ENCODE assay signal across 21 cellular contexts in genomic region chr18:68234676-68235075, GRCh38.
A peak's percentile ranks its signal among the peaks of the same experiment; 100 is the strongest.
DNase-seq lines count a peak whose midpoint lies in the region; ATAC-seq, FAIRE-seq and TF ChIP-seq lines count a peak whose summit lies in the region.
"Had no signal": no experiment of that assay in that cellular context is flagged by ENCODE, and none has a peak within 500 bp of the region (broad histone marks: within the 10 kb centered on the region; RNA-seq: fewer than 3 reads in every experiment).

No MANE protein-coding gene starts in this region.

- H3K9me3 ChIP-seq in IMR-90 (ENCODE audit: control insufficient read depth, insufficient read depth, low read length) (no peaks in the 10 kb centered on the region), astrocyte (ENCODE audit: insufficient read depth, low read depth, low read length) (no peaks in the 10 kb centered on the region)
- H3K9me3 ChIP-seq: BLaER1 had no signal

- POLR2A ChIA-PET in IMR-90 (lab: Charles Lee; ENCODE audit: unreplicated experiment): no interaction called here

- no peak for TF ChIP-seq CTCF in IMR-90 (conservative IDR thresholded peaks at IDR 0.05; ENCODE audit: low read depth, low read length)
- TF ChIP-seq CTCF in astrocyte (IDR thresholded peaks at IDR 0.05; ENCODE audit: insufficient read depth, low read depth, low read length): no peak

- no peak overlapping the region for H3K4ac ChIP-seq in IMR-90 (ENCODE audit: low read depth, low read length)

- H3K4me2 ChIP-seq in IMR-90 (ENCODE audit: low read depth, low read length) (no peak overlapping the region), astrocyte (ENCODE audit: low read length) (no peak overlapping the region)
- H3K4me2 ChIP-seq: BLaER1 had no signal

- no peaks in the 10 kb centered on the region for H3K36me3 ChIP-seq in IMR-90 (ENCODE audit: control insufficient read depth, insufficient read depth, low read length)
- H3K36me3 ChIP-seq in astrocyte (ENCODE audit: insufficient read depth, low read length): no peaks in the 10 kb centered on the region
- H3K36me3 ChIP-seq: BLaER1 had no signal

- no peak for ATAC-seq in IMR-90 (ENCODE audit: low read depth)
- ATAC-seq: CD8-positive, alpha-beta T cell had no signal

- H3K4me1 ChIP-seq in IMR-90 (ENCODE audit: control insufficient read depth, insufficient read depth, low read length) (no peaks in the 10 kb centered on the region), astrocyte (ENCODE audit: insufficient read depth, low read length) (no peaks in the 10 kb centered on the region)

- no peak overlapping the region for H2AK9ac ChIP-seq in IMR-90 (replicated peaks; ENCODE audit: low read depth, low read length, poor library complexity)

- no peak overlapping the region for H4K5ac ChIP-seq in IMR-90 (ENCODE audit: low read depth, low read length)

- H3K56ac ChIP-seq in IMR-90 (ENCODE audit: extremely low read depth, insufficient read depth, low read length): no peak overlapping the region

- WGBS in IMR-90 (ENCODE audit: extremely low coverage in 2 of 2, insufficient read length in 1 of 2), 2 experiments: 0% methylated on average over 2 of the region's 2 CpGs; no CpG with 5 or more reads in 1 of the 2 experiments

- H2BK20ac ChIP-seq in IMR-90 (ENCODE audit: low read depth, low read length): no peak overlapping the region

- H3K18ac ChIP-seq in IMR-90 (ENCODE audit: low read depth, low read length): no peak overlapping the region

- no peak overlapping the region for H4K8ac ChIP-seq in IMR-90 (ENCODE audit: low read depth in 2 of 2, low read length in 2 of 2)

- in situ Hi-C loops in IMR-90 (cut with MboI; ENCODE audit: low sequenced_read_pairs): no loop called here

- no peak for TF ChIP-seq RAD21 in IMR-90 (IDR thresholded peaks at IDR 0.05; ENCODE audit: low read length)

- no peak overlapping the region for H3K9ac ChIP-seq in IMR-90 (ENCODE audit: low read depth, low read length)
- no peak overlapping the region for H3K9ac ChIP-seq in astrocyte (ENCODE audit: low read length)
- H3K9ac ChIP-seq: BLaER1 had no signal

- intact Hi-C loops in IMR-90 (cut with micrococcal nuclease): no loop called here

- DNase-seq in HT1080 (ENCODE audit: low read depth) (peak; percentile 45), IMR-90 (peak; percentile 12), M059J (ENCODE audit: low read depth) (peak; percentile 54), astrocyte (ENCODE audit: low read depth) (peak; percentile 13), COLO829 (ENCODE audit: low spot score) (no peak), GOT3 (lab: John Stamatoyannopoulos, UW) (no peak), NCI-H2196 (lab: John Stamatoyannopoulos, UW; ENCODE audit: unreplicated experiment) (no peak)
- no peak for DNase-seq in activated CD4-positive, alpha-beta T cell treated with anti-CD3 and anti-CD28 coated beads, Interleukin-2, amount 50 U/mL, for 4 hours
- DNase-seq: CD4-positive, CD25-positive, alpha-beta regulatory T cell; CD8-positive, alpha-beta T cell; DMS 273 treated with DMSO at 0.1 percent for 48 hours; DMS79 treated with DMSO at 0.1 percent for 48 hours; GF-D8; H7; HCEC 1CT had no signal

- no peak overlapping the region for H3K4me3 Mint-ChIP-seq in astrocyte (ENCODE audit: unreplicated experiment)
- H3K4me3 Mint-ChIP-seq: B cell; CD4-positive, CD25-positive, alpha-beta regulatory T cell; CD8-positive, alpha-beta T cell had no signal

- H2BK15ac ChIP-seq in IMR-90 (ENCODE audit: low read depth, low read length): no peak overlapping the region

- peaks cover 2% of the 10 kb centered on the region for H3K4me1 Mint-ChIP-seq in astrocyte (ENCODE audit: low read depth, unreplicated experiment)
- H3K4me1 Mint-ChIP-seq: B cell; CD4-positive, CD25-positive, alpha-beta regulatory T cell had no signal

- H4K20me1 ChIP-seq in IMR-90 (ENCODE audit: insufficient read depth, low read length) (no peaks in the 10 kb centered on the region), astrocyte (ENCODE audit: insufficient read depth, low read length) (no peaks in the 10 kb centered on the region)
- H4K20me1 ChIP-seq: BLaER1 had no signal

- no peaks in the 10 kb centered on the region for H3K79me2 ChIP-seq in astrocyte (ENCODE audit: insufficient read depth, low read length)

- no TSS peak for BruUV-seq in IMR-90 (replicated peaks; lab: Mats Ljungman, UMichigan)

- no peaks in the 10 kb centered on the region for H3K79me1 ChIP-seq in IMR-90 (ENCODE audit: low read depth in 1 of 2, low read length in 2 of 2)

- H4K91ac ChIP-seq in IMR-90 (ENCODE audit: insufficient read depth, low read depth, low read length): no peak overlapping the region

- H3K23ac ChIP-seq in IMR-90 (ENCODE audit: low read depth, low read length): no peak overlapping the region

- H3K9me1 ChIP-seq in IMR-90 (ENCODE audit: insufficient read depth, low read length): no peaks in the 10 kb centered on the region

- H3K27me3 ChIP-seq in IMR-90 (ENCODE audit: control insufficient read depth, insufficient read depth, low read length) (no peaks in the 10 kb centered on the region), astrocyte (ENCODE audit: insufficient read depth, low read length) (no peaks in the 10 kb centered on the region)
- H3K27me3 ChIP-seq: BLaER1 had no signal

- no peak overlapping the region for H3K14ac ChIP-seq in IMR-90 (replicated peaks; ENCODE audit: low read depth, low read length)

- H2BK120ac ChIP-seq in IMR-90 (ENCODE audit: low read depth, low read length): no peak overlapping the region

- H2AK5ac ChIP-seq in IMR-90 (ENCODE audit: low read depth, low read length): no peak overlapping the region

- no peak for TF ChIP-seq POLR2A in IMR-90 (IDR thresholded peaks at IDR 0.05; ENCODE audit: low read depth, low read length)

- H3K36me3 Mint-ChIP-seq in astrocyte (ENCODE audit: low read depth, unreplicated experiment): no peaks in the 10 kb centered on the region
- H3K36me3 Mint-ChIP-seq: CD4-positive, CD25-positive, alpha-beta regulatory T cell; CD8-positive, alpha-beta T cell had no signal

- H3K9me3 Mint-ChIP-seq in astrocyte (ENCODE audit: unreplicated experiment): no peaks in the 10 kb centered on the region
- H3K9me3 Mint-ChIP-seq: CD8-positive, alpha-beta T cell had no signal

- H3K4me3 ChIP-seq in IMR-90 (ENCODE audit: insufficient read depth, low read depth, low read length): no peak overlapping the region
- no peak overlapping the region for H3K4me3 ChIP-seq in astrocyte (ENCODE audit: insufficient read depth, low read depth, low read length)
- H3K4me3 ChIP-seq: BLaER1 had no signal

- dilution Hi-C loops in IMR-90 (cut with HindIII; ENCODE audit: low sequenced_read_pairs, unreplicated experiment): no loop called here

- no peak overlapping the region for H3K27ac Mint-ChIP-seq in astrocyte (ENCODE audit: unreplicated experiment)
- H3K27ac Mint-ChIP-seq: B cell; CD4-positive, CD25-positive, alpha-beta regulatory T cell; CD8-positive, alpha-beta T cell had no signal

- FAIRE-seq in astrocyte (lab: Jason Lieb, UNC): no peak
- FAIRE-seq: GM12891, GM18507, H1 had no signal

- H2AFZ ChIP-seq in IMR-90 (replicated peaks; ENCODE audit: low read length, poor library complexity): no peak overlapping the region
- no peak overlapping the region for H2AFZ ChIP-seq in astrocyte (ENCODE audit: low read depth, low read length)

- no peak overlapping the region for H2BK5ac ChIP-seq in IMR-90 (ENCODE audit: low read depth, low read length, poor library complexity, severe bottlenecking)

- H3K27me3 Mint-ChIP-seq in astrocyte (ENCODE audit: low read depth, unreplicated experiment): no peaks in the 10 kb centered on the region
- H3K27me3 Mint-ChIP-seq: B cell; CD4-positive, CD25-positive, alpha-beta regulatory T cell had no signal

- CTCF ChIA-PET in IMR-90 (lab: Yijun Ruan, JAX): interaction anchor here (0.9 kb wide), 1 partner anchor 704 kb away, joined by 3 read pairs; no protein-coding TSS in a partner anchor

- H3K27ac ChIP-seq in IMR-90 (ENCODE audit: insufficient read depth, low read length): no peak overlapping the region
- no peak overlapping the region for H3K27ac ChIP-seq in astrocyte (ENCODE audit: low read depth, low read length)
- H3K27ac ChIP-seq: BLaER1, C4-2B had no signal

TF ChIP-seq in IMR-90, 13 proteins besides CTCF, POLR2A, EP300 and RAD21:
- TF ChIP-seq ELK1 (IDR thresholded peaks at IDR 0.05; ENCODE audit: borderline replicate concordance, low read depth, low read length) (no peak), NFE2L2 (IDR thresholded peaks at IDR 0.05; ENCODE audit: low read depth, low read length) (no peak), MXI1 (IDR thresholded peaks at IDR 0.05; ENCODE audit: borderline replicate concordance, low read depth, low read length) (no peak), CHD1 (IDR thresholded peaks at IDR 0.05; ENCODE audit: low read depth, low read length) (no peak), USF2 (IDR thresholded peaks at IDR 0.05; ENCODE audit: low read depth, low read length) (no peak), MAZ (IDR thresholded peaks at IDR 0.05; ENCODE audit: borderline replicate concordance, low read depth, low read length) (no peak), RFX5 (IDR thresholded peaks at IDR 0.05; ENCODE audit: low read depth, low read length) (no peak), BHLHE40 (IDR thresholded peaks at IDR 0.05; ENCODE audit: low read depth, low read length) (no peak), SMC3 (IDR thresholded peaks at IDR 0.05; ENCODE audit: low read depth, low read length) (no peak), CEBPB (IDR thresholded peaks at IDR 0.05; ENCODE audit: low read depth, low read length) (no peak), MAFK (IDR thresholded peaks at IDR 0.05; ENCODE audit: low read depth, low read length) (no peak), FOS (IDR thresholded peaks at IDR 0.05; ENCODE audit: low read depth, low read length) (no peak)

Comparison
In these comparisons a context has a peak if more than half of its experiments do, and no peak if none do; other contexts are left out.
1. DNase-seq: peak in HT1080 (single experiment), IMR-90 (single experiment), M059J (single experiment) and astrocyte (single experiment); none in COLO829 (single experiment), activated CD4-positive, alpha-beta T cell treated with anti-CD3 and anti-CD28 coated beads, Interleukin-2, amount 50 U/mL, for 4 hours (0 of 2), GOT3 (single experiment) and NCI-H2196 (single experiment).